ENCODE assay signal across 13 cellular contexts in the genomic region with DNA sequence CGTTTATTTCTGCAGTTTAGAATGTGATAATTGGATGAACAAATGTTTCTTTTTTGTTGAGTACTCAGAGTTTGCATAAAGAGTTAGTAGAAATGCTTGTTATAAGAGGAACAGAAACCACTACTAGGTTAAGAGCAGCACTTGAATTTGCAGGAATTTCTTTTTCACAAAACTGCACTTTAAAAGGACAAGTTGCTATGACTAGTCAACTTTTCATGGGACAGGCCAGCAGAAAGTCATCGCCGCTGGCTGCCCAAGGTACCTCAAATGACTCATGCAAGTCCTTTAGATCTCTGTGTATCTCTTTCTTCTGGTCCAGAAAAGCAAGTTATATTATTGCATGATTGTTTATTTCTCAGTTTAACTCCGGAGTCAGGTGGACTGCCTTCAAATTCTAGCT.
A peak's percentile ranks its signal among the peaks of the same experiment; 100 is the strongest.
DNase-seq lines count a peak whose midpoint lies in the region; ATAC-seq and FAIRE-seq lines count a peak whose summit lies in the region.
"Had no signal": no experiment of that assay in that cellular context is flagged by ENCODE, and none has a peak within 500 bp of the region (broad histone marks: within the 10 kb centered on the region; RNA-seq: fewer than 3 reads in every experiment).

No MANE protein-coding gene starts in this region.

- H3K27me3 Mint-ChIP-seq in activated CD4-positive, alpha-beta memory T cell treated with anti-CD3 and anti-CD28 coated beads for 36 hours: no peaks in the 10 kb centered on the region
- H3K27me3 Mint-ChIP-seq: activated B cell treated with CpG ODN at 0.5 μM for 24 hours, IgD-negative memory B cell had no signal

- no peaks in the 10 kb centered on the region for H3K9me3 Mint-ChIP-seq in activated CD4-positive, alpha-beta memory T cell treated with anti-CD3 and anti-CD28 coated beads for 36 hours
- H3K9me3 Mint-ChIP-seq: activated B cell treated with CpG ODN at 0.5 μM for 24 hours; activated naive CD4-positive, alpha-beta T cell treated with anti-CD3 and anti-CD28 coated beads, Interleukin-2, amount 50 U/mL, for 24 hours; IgD-negative memory B cell had no signal

- DNase-seq in left ventricle myocardium superior (peak; percentile 27), Right ventricle myocardium inferior (ENCODE audit: missing footprints) (no peak), RCC 7860 (ENCODE audit: low spot score) (peak; percentile 11), NCI-H524 (lab: John Stamatoyannopoulos, UW) (no peak), epidermal melanocyte (ENCODE audit: insufficient read length, low spot score) (no peak)
- DNase-seq in activated CD4-positive, alpha-beta memory T cell treated with anti-CD3 and anti-CD28 coated beads for 36 hours: no peak
- DNase-seq: activated B cell treated with CpG ODN at 0.5 μM for 24 hours, occipital lobe had no signal

- H3K36me3 Mint-ChIP-seq in activated CD4-positive, alpha-beta memory T cell treated with anti-CD3 and anti-CD28 coated beads for 36 hours: no peaks in the 10 kb centered on the region
- H3K36me3 Mint-ChIP-seq: activated naive CD4-positive, alpha-beta T cell treated with anti-CD3 and anti-CD28 coated beads, Interleukin-2, amount 50 U/mL, for 24 hours; IgD-negative memory B cell had no signal

- intact Hi-C loops in left ventricle myocardium superior (cut with micrococcal nuclease) (no loop called here), Right ventricle myocardium inferior (cut with DNase I) (no loop called here)
- intact Hi-C loops in activated CD4-positive, alpha-beta memory T cell treated with anti-CD3 and anti-CD28 coated beads for 36 hours (cut with micrococcal nuclease): no loop called here

- POLR2A ChIA-PET in activated CD4-positive, alpha-beta memory T cell treated with anti-CD3 and anti-CD28 coated beads for 36 hours (lab: Charles Lee): no interaction called here

- ATAC-seq in left ventricle myocardium superior (no peak), Right ventricle myocardium inferior (no peak), HG03039 (IDR thresholded peaks at IDR 0.05; ENCODE audit: unreplicated experiment) (peak; percentile 67), GM18870 (IDR thresholded peaks at IDR 0.05; ENCODE audit: unreplicated experiment) (no peak)

- peak; percentile 21 for FAIRE-seq in RCC 7860 (lab: Jason Lieb, UNC)
- FAIRE-seq: G401.6 had no signal

- no peak overlapping the region for H3K4me3 Mint-ChIP-seq in activated CD4-positive, alpha-beta memory T cell treated with anti-CD3 and anti-CD28 coated beads for 36 hours
- H3K4me3 Mint-ChIP-seq: activated B cell treated with CpG ODN at 0.5 μM for 24 hours; activated naive CD4-positive, alpha-beta T cell treated with anti-CD3 and anti-CD28 coated beads, Interleukin-2, amount 50 U/mL, for 24 hours had no signal

- H3K4me1 Mint-ChIP-seq in activated CD4-positive, alpha-beta memory T cell treated with anti-CD3 and anti-CD28 coated beads for 36 hours (ENCODE audit: low read depth): no peaks in the 10 kb centered on the region
- H3K4me1 Mint-ChIP-seq: activated naive CD4-positive, alpha-beta T cell treated with anti-CD3 and anti-CD28 coated beads, Interleukin-2, amount 50 U/mL, for 24 hours had no signal

- CTCF ChIA-PET in activated CD4-positive, alpha-beta memory T cell treated with anti-CD3 and anti-CD28 coated beads for 36 hours (lab: Charles Lee): no interaction called here

- no peak overlapping the region for H3K27ac Mint-ChIP-seq in activated CD4-positive, alpha-beta memory T cell treated with anti-CD3 and anti-CD28 coated beads for 36 hours
- H3K27ac Mint-ChIP-seq: activated B cell treated with CpG ODN at 0.5 μM for 24 hours; activated naive CD4-positive, alpha-beta T cell treated with anti-CD3 and anti-CD28 coated beads, Interleukin-2, amount 50 U/mL, for 24 hours had no signal

Comparison
In these comparisons a context has a peak if more than half of its experiments do, and no peak if none do; other contexts are left out.
1. DNase-seq: peak in left ventricle myocardium superior (single experiment) and RCC 7860 (single experiment); none in Right ventricle myocardium inferior (single experiment), NCI-H524 (0 of 2), activated CD4-positive, alpha-beta memory T cell treated with anti-CD3 and anti-CD28 coated beads for 36 hours (single experiment) and epidermal melanocyte (single experiment).